Comparison of ENCODE assay signal across 10 cellular contexts in genomic region chr21:18244721-18245486, GRCh38. TPM values are rescaled to one million over a fixed set of nuclear protein-coding genes. Genes with fewer than 3 reads are reported as not detected.
A peak's percentile ranks its signal among the peaks of the same experiment; 100 is the strongest.
DNase-seq lines count a peak whose midpoint lies in the region; ATAC-seq and TF ChIP-seq lines count a peak whose summit lies in the region.
"Had no signal": no experiment of that assay in that cellular context is flagged by ENCODE, and none has a peak within 500 bp of the region (broad histone marks: within the 10 kb centered on the region; RNA-seq: fewer than 3 reads in every experiment).

TSS of gene CHODL (plus strand) at chr21:18244833. CDS start at chr21:18245224, 391 bp downstream.

- no peaks in the 10 kb centered on the region for H3K27me3 ChIP-seq in testis

- no peaks in the 10 kb centered on the region for H3K9me3 Mint-ChIP-seq in activated naive CD4-positive, alpha-beta T cell treated with anti-CD3 and anti-CD28 coated beads, Interleukin-2, amount 50 U/mL, for 72 hours

- TF ChIP-seq POLR2A in testis (IDR thresholded peaks at IDR 0.05) = no peak

- H3K4me3 ChIP-seq in epithelial cell of proximal tubule (ENCODE audit: low read depth, low read length) = peak within 1 kb of the TSS; percentile 5
- no peak within 1 kb of the TSS for H3K4me3 ChIP-seq in mucosa of descending colon
- peak within 1 kb of the TSS; percentile 47 to 70 for H3K4me3 ChIP-seq in testis

- 1% methylated on average over 20 to 52 of the region's 72 CpGs for WGBS in testis, 2 donors

- TF ChIP-seq CTCF in epithelial cell of proximal tubule (conservative IDR thresholded peaks at IDR 0.05; ENCODE audit: low read depth, low read length) (no peak), mucosa of descending colon (IDR thresholded peaks at IDR 0.05) (no peak), testis (IDR thresholded peaks at IDR 0.05) (no peak)

- H3K36me3 ChIP-seq in mucosa of descending colon (ENCODE audit: low read depth) (no peaks in the 10 kb centered on the region), testis (ENCODE audit: low read depth, missing control alignments) (no peaks in the 10 kb centered on the region)

- H3K27ac ChIP-seq in testis = peak within 1 kb of the TSS; percentile 67 to 68

- H3K36me3 Mint-ChIP-seq in activated naive CD4-positive, alpha-beta T cell treated with anti-CD3 and anti-CD28 coated beads, Interleukin-2, amount 50 U/mL, for 72 hours = peaks cover 6 to 19% of the 10 kb centered on the region in 2 donors

- H3K9me3 ChIP-seq in mucosa of descending colon = no peaks in the 10 kb centered on the region
- no peaks in the 10 kb centered on the region for H3K9me3 ChIP-seq in testis

- DNase-seq in DMS53 (lab: John Stamatoyannopoulos, UW) (peak; percentile 44), DMS53 treated with DMSO at 0.1 percent for 48 hours (lab: John Stamatoyannopoulos, UW; ENCODE audit: unreplicated experiment) (no peak), epithelial cell of proximal tubule (ENCODE audit: low read depth) (no peak), mucosa of descending colon (peak in 1 of 3 donors; percentile 47), testis (peak; percentile 89), globus pallidus (ENCODE audit: low spot score) (no peak)
- DNase-seq in activated naive CD4-positive, alpha-beta T cell treated with anti-CD3 and anti-CD28 coated beads, Interleukin-2, amount 50 U/mL, for 72 hours (ENCODE audit: low spot score in 2 of 2) = no peak
- DNase-seq: activated CD4-positive, alpha-beta T cell treated with anti-CD3 and anti-CD28 coated beads for 1 hour; NCI-H2107 had no signal

- H3K4me1 ChIP-seq in mucosa of descending colon (ENCODE audit: low read depth) (no peaks in the 10 kb centered on the region), testis (no peaks in the 10 kb centered on the region)

- H3K27ac Mint-ChIP-seq in activated naive CD4-positive, alpha-beta T cell treated with anti-CD3 and anti-CD28 coated beads, Interleukin-2, amount 50 U/mL, for 72 hours = no peak within 1 kb of the TSS

- intact Hi-C loops in mucosa of descending colon (cut with DNase I, micrococcal nuclease) (no loop called here), testis (cut with DNase I; ENCODE audit: low total_unique reads) (no loop called here)

- ATAC-seq in mucosa of descending colon (peak; percentile 18), HG02588 (IDR thresholded peaks at IDR 0.05; ENCODE audit: unreplicated experiment) (no peak)
- no peak for ATAC-seq in activated naive CD4-positive, alpha-beta T cell treated with anti-CD3 and anti-CD28 coated beads, Interleukin-2, amount 50 U/mL, for 72 hours

RNA-seq across cellular contexts. Expression of gene CHODL, which starts in this region (rescaled TPM):
- total RNA-seq in epithelial cell of proximal tubule (0.14 and 0.81 TPM in 2 replicates), mucosa of descending colon (1 to 10 TPM in 1 of 3 donors, under 1 TPM in 2; 0.41 to 2.3 (median 0.43) TPM), testis (100 to 1,000 TPM; 123 to 145 TPM)
- 70.5 TPM for polyA plus RNA-seq in testis (ENCODE audit: insufficient read depth, low read depth, low replicate concordance)
- not detected for total RNA-seq in activated naive CD4-positive, alpha-beta T cell treated with anti-CD3 and anti-CD28 coated beads, Interleukin-2, amount 50 U/mL, for 72 hours

Comparison
In these comparisons a context has a peak if more than half of its experiments do, and no peak if none do; other contexts are left out.
1. RNA of gene CHODL (total RNA-seq): 123 to 145 TPM in testis; 0.14 to 0.81 TPM in epithelial cell of proximal tubule, 0.41 to 2.3 TPM in mucosa of descending colon and not detected in activated naive CD4-positive, alpha-beta T cell treated with anti-CD3 and anti-CD28 coated beads, Interleukin-2, amount 50 U/mL, for 72 hours; every median in the first group is over 10 times any median in the second.
2. DNase-seq: peak in DMS53 (single experiment) and testis (single experiment); none in DMS53 treated with DMSO at 0.1 percent for 48 hours (single experiment), epithelial cell of proximal tubule (single experiment), activated naive CD4-positive, alpha-beta T cell treated with anti-CD3 and anti-CD28 coated beads, Interleukin-2, amount 50 U/mL, for 72 hours (0 of 2) and globus pallidus (single experiment).